ENCODE assay signal across 1 cellular context in genomic region chr7:90788057-90788456, GRCh38.
TF ChIP-seq lines count a peak whose summit lies in the region.

No MANE protein-coding gene starts in this region.

TF ChIP-seq in GM23338, 12 proteins besides CTCF, POLR2A, EP300 and RAD21:
- TF ChIP-seq EZH2phosphoT487 (IDR thresholded peaks at IDR 0.05; ENCODE audit: unreplicated experiment): no peak
- no peak for TF ChIP-seq ZNF331 (CRISPR knock-in tag; IDR thresholded peaks at IDR 0.05; ENCODE audit: low read depth)
- TF ChIP-seq REST (IDR thresholded peaks at IDR 0.05; ENCODE audit: unreplicated experiment): no peak
- TF ChIP-seq NANOG (IDR thresholded peaks at IDR 0.05; ENCODE audit: borderline replicate concordance): no peak
- no peak for TF ChIP-seq JUNB (IDR thresholded peaks at IDR 0.05; ENCODE audit: unreplicated experiment)
- no peak for TF ChIP-seq STAT1 (IDR thresholded peaks at IDR 0.05; ENCODE audit: unreplicated experiment)
